27 cellular contexts compared by ENCODE assay signal in the genomic region with DNA sequence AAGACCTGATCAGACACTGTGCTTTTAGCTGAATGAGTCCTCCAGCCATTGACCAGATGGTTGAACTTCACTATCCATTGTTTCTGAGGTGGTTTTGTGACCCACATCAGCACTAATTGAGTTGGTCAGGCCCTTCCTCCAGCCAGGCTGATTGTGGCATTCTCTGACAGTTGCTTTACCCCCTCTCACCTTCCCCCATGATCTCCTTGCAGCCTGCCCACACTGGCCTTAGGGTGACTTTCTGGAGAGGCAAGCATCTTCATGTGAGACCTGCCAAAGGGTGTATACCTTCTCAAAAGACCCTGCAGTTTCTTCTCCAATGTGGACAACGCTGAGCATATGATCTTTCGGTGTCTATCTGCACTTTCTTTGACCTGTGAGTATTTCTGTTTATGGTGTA.
DNase-seq lines count a peak whose midpoint lies in the region; ATAC-seq, FAIRE-seq and TF ChIP-seq lines count a peak whose summit lies in the region.
"Had no signal": no experiment of that assay in that cellular context is flagged by ENCODE, and none has a peak within 500 bp of the region (broad histone marks: within the 10 kb centered on the region; RNA-seq: fewer than 3 reads in every experiment).

No MANE protein-coding gene starts in this region.

- peaks cover 3% of the 10 kb centered on the region for H3K4me1 Mint-ChIP-seq in activated naive CD8-positive, alpha-beta T cell treated with anti-CD3 and anti-CD28 coated beads, Interleukin-2, amount 50 U/mL, for 24 hours
- H3K4me1 Mint-ChIP-seq: activated naive CD4-positive, alpha-beta T cell treated with anti-CD3 and anti-CD28 coated beads, Interleukin-2, amount 10 ng/mL, durations not matched to agents 7 days and 5 days; nephron had no signal

- no peak for TF ChIP-seq POLR2A in heart left ventricle (IDR thresholded peaks at IDR 0.05)

- peaks cover 14% of the 10 kb centered on the region for H3K9me3 Mint-ChIP-seq in activated naive CD8-positive, alpha-beta T cell treated with anti-CD3 and anti-CD28 coated beads, Interleukin-2, amount 50 U/mL, for 24 hours

- FAIRE-seq in HTR-8/SVneo (lab: Jason Lieb, UNC): peak; percentile 77
- FAIRE-seq: TTC549 had no signal

- no peaks in the 10 kb centered on the region for H3K36me3 ChIP-seq in heart left ventricle
- H3K36me3 ChIP-seq: transverse colon had no signal

- peaks cover 0 to 8% (median 0%) of the 10 kb centered on the region in 12 donors for H3K9me3 ChIP-seq in heart left ventricle

- DNase-seq in HTR-8/SVneo (ENCODE audit: insufficient read length, low spot score) (no peak), dedifferentiated amniotic fluid mesenchymal stem cell (ENCODE audit: extremely low spot score) (no peak), heart left ventricle (no peak)
- DNase-seq in activated naive CD8-positive, alpha-beta T cell treated with anti-CD3 and anti-CD28 coated beads, Interleukin-2, amount 50 U/mL, for 24 hours: no peak
- no peak for DNase-seq in activated effector memory CD4-positive, alpha-beta T cell treated with anti-CD3 and anti-CD28 coated beads, Interleukin-2, amount 50 U/mL, for 16 hours
- DNase-seq: activated CD4-positive, alpha-beta T cell treated with anti-CD3 and anti-CD28 coated beads, Interleukin-2, amount 50 U/mL, for 48 hours; activated naive CD4-positive, alpha-beta T cell treated with anti-CD3 and anti-CD28 coated beads, Interleukin-2, amount 10 ng/mL, durations not matched to agents 7 days and 5 days; amniotic stem cell; effector CD4-positive, alpha-beta T cell; HCEC 1CT; hippocampal formation; IMR-90; left colon; NCI-H1436; NCI-H2081; NCI-H2227 treated with DMSO at 0.1 percent for 48 hours; NCI-H526 treated with DMSO at 0.1 percent for 48 hours; NK-92 treated with Interleukin-12 subunit alpha and Interleukin-12 subunit beta, amount 100 ng/mL, for 24 hours; PC-3; stimulated activated CD4-positive, alpha-beta T cell treated with anti-CD3 and anti-CD28 coated beads, Interleukin-4, amount 100 ng/mL, for 24 hours; transverse colon had no signal

- ATAC-seq in GM18907 (IDR thresholded peaks at IDR 0.05; ENCODE audit: unreplicated experiment): peak; percentile 15
- peak; percentile 19 for ATAC-seq in HG02642 (IDR thresholded peaks at IDR 0.05; ENCODE audit: poor library complexity, unreplicated experiment)
- ATAC-seq in activated naive CD8-positive, alpha-beta T cell treated with anti-CD3 and anti-CD28 coated beads, Interleukin-2, amount 50 U/mL, for 24 hours: no peak
- ATAC-seq in heart left ventricle: no peak
- ATAC-seq: left colon, PC-3, SK-N-SH treated with all-trans-retinoic acid at 6 μM for 48 hours had no signal

- H3K4me3 ChIP-seq in heart left ventricle: no peak overlapping the region
- H3K4me3 ChIP-seq: transverse colon had no signal

- H3K27ac ChIP-seq in heart left ventricle: no peak overlapping the region
- H3K27ac ChIP-seq: transverse colon had no signal

- H3K27ac Mint-ChIP-seq in activated naive CD8-positive, alpha-beta T cell treated with anti-CD3 and anti-CD28 coated beads, Interleukin-2, amount 50 U/mL, for 24 hours: no peak overlapping the region
- H3K27ac Mint-ChIP-seq: activated naive CD4-positive, alpha-beta T cell treated with anti-CD3 and anti-CD28 coated beads, Interleukin-2, amount 10 ng/mL, durations not matched to agents 7 days and 5 days; nephron; T-helper 1 cell treated with Interleukin-12 subunit alpha and Interleukin-12 subunit beta and Interleukin-4 antibody, amounts not matched to agents 30 μg/mL and 1 μg/mL, for 36 hours had no signal

- no peaks in the 10 kb centered on the region for H3K27me3 Mint-ChIP-seq in activated naive CD8-positive, alpha-beta T cell treated with anti-CD3 and anti-CD28 coated beads, Interleukin-2, amount 50 U/mL, for 24 hours
- H3K27me3 Mint-ChIP-seq: activated naive CD4-positive, alpha-beta T cell treated with anti-CD3 and anti-CD28 coated beads, Interleukin-2, amount 10 ng/mL, durations not matched to agents 7 days and 5 days had no signal

- H3K4me1 ChIP-seq in heart left ventricle: no peaks in the 10 kb centered on the region
- H3K4me1 ChIP-seq: transverse colon had no signal

- 90 to 98% (median 92%) methylated on average over 2 of the region's 2 CpGs for WGBS in heart left ventricle, 4 donors

- intact Hi-C loops in heart left ventricle (cut with DNase I): no loop called here

- TF ChIP-seq CTCF in heart left ventricle (IDR thresholded peaks at IDR 0.05): no peak

- peaks cover 50% of the 10 kb centered on the region for H3K36me3 Mint-ChIP-seq in activated naive CD8-positive, alpha-beta T cell treated with anti-CD3 and anti-CD28 coated beads, Interleukin-2, amount 50 U/mL, for 24 hours (ENCODE audit: low read depth)
- H3K36me3 Mint-ChIP-seq: activated naive CD4-positive, alpha-beta T cell treated with anti-CD3 and anti-CD28 coated beads, Interleukin-2, amount 10 ng/mL, durations not matched to agents 7 days and 5 days had no signal

- H3K4me3 Mint-ChIP-seq in activated naive CD8-positive, alpha-beta T cell treated with anti-CD3 and anti-CD28 coated beads, Interleukin-2, amount 50 U/mL, for 24 hours: no peak overlapping the region
- H3K4me3 Mint-ChIP-seq: activated naive CD4-positive, alpha-beta T cell treated with anti-CD3 and anti-CD28 coated beads, Interleukin-2, amount 10 ng/mL, durations not matched to agents 7 days and 5 days; nephron; T-helper 1 cell treated with Interleukin-12 subunit alpha and Interleukin-12 subunit beta and Interleukin-4 antibody, amounts not matched to agents 30 μg/mL and 1 μg/mL, for 36 hours had no signal

- no peaks in the 10 kb centered on the region for H3K27me3 ChIP-seq in heart left ventricle
- H3K27me3 ChIP-seq: transverse colon had no signal

Comparison
In these comparisons a context has a peak if more than half of its experiments do, and no peak if none do; other contexts are left out.
1. ATAC-seq: peak in GM18907 (single experiment) and HG02642 (single experiment); none in activated naive CD8-positive, alpha-beta T cell treated with anti-CD3 and anti-CD28 coated beads, Interleukin-2, amount 50 U/mL, for 24 hours (single experiment) and heart left ventricle (0 of 4).